In the genomic region with DNA sequence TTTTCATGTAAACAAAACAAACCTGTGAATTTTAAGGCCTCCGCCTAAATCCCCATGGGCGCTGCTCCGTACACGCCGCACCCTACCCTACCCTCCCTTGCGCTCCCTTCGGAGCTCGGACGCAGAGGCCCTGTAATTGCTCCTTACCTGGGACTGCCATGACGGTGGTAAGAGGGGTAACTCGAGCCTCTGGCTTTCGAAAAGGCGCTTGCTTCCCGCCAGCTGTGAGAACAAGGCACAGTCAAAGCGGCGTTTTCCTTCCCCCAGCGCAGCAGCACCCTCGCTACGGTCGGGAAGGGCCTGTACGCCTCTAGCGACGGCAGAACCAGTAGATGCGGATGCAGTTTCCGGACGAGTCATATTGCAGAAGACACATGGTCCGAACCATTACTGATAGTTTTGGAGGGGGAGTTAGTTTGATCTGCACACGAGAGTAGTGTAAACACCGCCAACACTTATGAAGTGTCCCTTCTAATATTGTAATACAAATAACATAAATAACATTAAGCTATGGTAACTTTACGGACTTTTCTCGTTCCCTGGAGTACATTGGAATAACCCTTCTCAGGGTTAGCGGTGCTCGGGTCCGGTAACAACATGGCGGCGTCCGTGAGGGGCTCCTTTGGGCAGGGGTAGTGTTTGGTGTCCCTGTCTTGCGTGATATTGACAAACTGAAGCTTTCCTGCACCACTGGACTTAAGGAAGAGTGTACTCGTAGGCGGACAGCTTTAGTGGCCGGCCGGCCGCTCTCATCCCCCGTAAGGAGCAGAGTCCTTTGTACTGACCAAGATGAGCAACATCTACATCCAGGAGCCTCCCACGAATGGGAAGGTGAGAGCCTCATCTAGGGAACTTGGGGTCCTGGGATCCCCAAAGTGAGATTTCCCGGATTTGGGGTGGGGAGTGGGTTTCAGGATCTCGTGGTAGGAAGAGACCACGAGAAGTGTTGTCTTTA, we compare ENCODE assay signal across 8 cellular contexts. TPM values are rescaled to one million over a fixed set of nuclear protein-coding genes. Genes with fewer than 3 reads are reported as not detected.
A peak's percentile ranks its signal among the peaks of the same experiment; 100 is the strongest.
DNase-seq lines count a peak whose midpoint lies in the region; ATAC-seq and TF ChIP-seq lines count a peak whose summit lies in the region.

A gene with protein sequence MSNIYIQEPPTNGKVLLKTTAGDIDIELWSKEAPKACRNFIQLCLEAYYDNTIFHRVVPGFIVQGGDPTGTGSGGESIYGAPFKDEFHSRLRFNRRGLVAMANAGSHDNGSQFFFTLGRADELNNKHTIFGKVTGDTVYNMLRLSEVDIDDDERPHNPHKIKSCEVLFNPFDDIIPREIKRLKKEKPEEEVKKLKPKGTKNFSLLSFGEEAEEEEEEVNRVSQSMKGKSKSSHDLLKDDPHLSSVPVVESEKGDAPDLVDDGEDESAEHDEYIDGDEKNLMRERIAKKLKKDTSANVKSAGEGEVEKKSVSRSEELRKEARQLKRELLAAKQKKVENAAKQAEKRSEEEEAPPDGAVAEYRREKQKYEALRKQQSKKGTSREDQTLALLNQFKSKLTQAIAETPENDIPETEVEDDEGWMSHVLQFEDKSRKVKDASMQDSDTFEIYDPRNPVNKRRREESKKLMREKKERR (plus strand): TSS at position 573 of the 955 bp plus-strand sequence. CDS start 217 bp downstream, at position 790.
A gene (minus strand): TSS at position 334 of the 955 bp plus-strand sequence. CDS start 174 bp downstream, at position 160.

- POLR2A ChIA-PET in Panc1 (lab: Charles Lee) = interaction anchor here (0.6 kb wide), 2 partner anchors 20 to 726 kb away, joined by 8 to 9 read pairs; no protein-coding TSS in a partner anchor

- TSS peak; percentile 88 for BruUV-seq in Panc1 (replicated peaks; lab: Mats Ljungman, UMichigan)

- CTCF ChIA-PET in Panc1 (lab: Charles Lee) = interaction anchor here (0.6 kb wide), 2 partner anchors 39 to 155 kb away, joined by 3 to 4 read pairs; no protein-coding TSS in a partner anchor

- H3K9me3 ChIP-seq in Panc1 (ENCODE audit: control insufficient read depth, insufficient read depth, low read depth, low read length) (no peaks in the 10 kb centered on the region), esophagus squamous epithelium (no peaks in the 10 kb centered on the region)

- peak within 1 kb of the TSS; percentile 83 for H3K4me3 ChIP-seq in Jurkat, Clone E6-1 (ENCODE audit: low read length)
- peak within 1 kb of the TSS; percentile 100 for H3K4me3 ChIP-seq in Panc1 (ENCODE audit: low read depth in 2 of 2, low read length in 2 of 2)
- peak within 1 kb of the TSS; percentile 84 to 95 (median 89) for H3K4me3 ChIP-seq in esophagus squamous epithelium

- no peak for TF ChIP-seq CTCF in Panc1 (IDR thresholded peaks at IDR 0.05)
- TF ChIP-seq CTCF in esophagus squamous epithelium (IDR thresholded peaks at IDR 0.05) = peak in 2 of 6 experiments; percentile 8 to 10

- H3K36me3 ChIP-seq in Panc1 (ENCODE audit: control insufficient read depth, insufficient read depth, low read length) = peaks cover 8% of the 10 kb centered on the region
- H3K36me3 ChIP-seq in esophagus squamous epithelium = peaks cover 0 to 17% (median 0%) of the 10 kb centered on the region in 3 donors

- 0 to 1% methylated on average over 18 to 32 of the region's 48 CpGs for WGBS in esophagus squamous epithelium, 2 donors

- ATAC-seq in GM21619 (IDR thresholded peaks at IDR 0.05; ENCODE audit: unreplicated experiment) (peak; percentile 97), Panc1 (peak; percentile 98)

- DNase-seq in DMS53 treated with DMSO at 0.1 percent for 48 hours (lab: John Stamatoyannopoulos, UW; ENCODE audit: unreplicated experiment) (peak; percentile 91), Panc1 (ENCODE audit: low read depth, low spot score) (peak; percentile 75), esophagus squamous epithelium (lab: John Stamatoyannopoulos, UW) (peak; percentile 29), myocyte (ENCODE audit: low read depth) (peak; percentile 94)
- peak; percentile 91 for DNase-seq in Jurkat, Clone E6-1 (ENCODE audit: low read depth, low spot score)
- peak; percentile 86 for DNase-seq in activated T-cell treated with anti-CD3 and anti-CD28 coated beads, Interleukin-2, amount 50 U/mL, for 48 hours
- peak; percentile 51 to 78 for DNase-seq in stimulated activated CD8-positive, alpha-beta memory T cell treated with anti-CD3 and anti-CD28 coated beads, Interleukin-7, amount 100 ng/mL, for 48 hours (ENCODE audit: extremely low read depth in 1 of 2, low read depth in 1 of 2)

- peak within 1 kb of the TSS; percentile 100 for H3K27ac ChIP-seq in Panc1 (ENCODE audit: low read length)
- H3K27ac ChIP-seq in esophagus squamous epithelium = peak within 1 kb of the TSS; percentile 89 to 96 (median 91)

- in situ Hi-C loops in Panc1 (cut with HindIII; ENCODE audit: low pct_unique_long_range_greater_than_20kb, low sequenced_read_pairs) = no loop called here

- H3K4me1 ChIP-seq in Panc1 (ENCODE audit: control insufficient read depth, insufficient read depth, low read length) = peaks cover 15% of the 10 kb centered on the region
- peaks cover 13 to 56% (median 32%) of the 10 kb centered on the region in 3 donors for H3K4me1 ChIP-seq in esophagus squamous epithelium

- H3K27me3 ChIP-seq in Panc1 (ENCODE audit: control insufficient read depth, insufficient read depth, low read length) (no peaks in the 10 kb centered on the region), esophagus squamous epithelium (no peaks in the 10 kb centered on the region)

- intact Hi-C loops in Panc1 (cut with micrococcal nuclease; ENCODE audit: unreplicated experiment) (no loop called here), esophagus squamous epithelium (cut with DNase I) (no loop called here)

- TF ChIP-seq POLR2A in esophagus squamous epithelium (IDR thresholded peaks at IDR 0.05) = peak in 3 of 4 donors; percentile 33 to 76 (median 69)

RNA-seq across cellular contexts. Expression of the first gene that starts in this region (rescaled TPM):
- polyA plus RNA-seq in Jurkat, Clone E6-1 (2012; ENCODE audit: insufficient read depth, insufficient read length) = 43.6 TPM
- total RNA-seq in Panc1 (2021; ENCODE audit: unreplicated experiment) (19.7 TPM), esophagus squamous epithelium (10 to 100 TPM in 3 of 4 donors, 1 to 10 TPM in 1; 9.9 to 15.6 (median 12.1) TPM), myocyte (11.6 and 20.8 TPM in 2 replicates)
- 15.0 TPM for polyA plus RNA-seq in Panc1 (2012; ENCODE audit: insufficient read length)
- 12.1 TPM for polyA plus RNA-seq in myocyte (2012)

RNA-seq across cellular contexts. Expression of the second gene that starts in this region (rescaled TPM):
- 34.9 TPM for polyA plus RNA-seq in Jurkat, Clone E6-1 (2012; ENCODE audit: insufficient read depth, insufficient read length)
- total RNA-seq in Panc1 (2021; ENCODE audit: unreplicated experiment) (13.3 TPM), esophagus squamous epithelium (10 to 100 TPM in 3 of 4 donors, 1 to 10 TPM in 1; 8.4 to 17.7 (median 11.4) TPM), myocyte (6.7 and 7.0 TPM in 2 replicates)
- 14.8 TPM for polyA plus RNA-seq in Panc1 (2012; ENCODE audit: insufficient read length)
- polyA plus RNA-seq in myocyte (2012) = 5.1 TPM

Comparison
In these comparisons a context has a peak if more than half of its experiments do, and no peak if none do; other contexts are left out.
1. Peak in every context shown above with its lines: DNase-seq, ATAC-seq, H3K4me3 ChIP-seq and H3K27ac ChIP-seq.
2. DNase-seq: peak in every context shown above with its lines; median percentile 94 in myocyte; 91 in DMS53 treated with DMSO at 0.1 percent for 48 hours; 91 in Jurkat, Clone E6-1; 86 in activated T-cell treated with anti-CD3 and anti-CD28 coated beads, Interleukin-2, amount 50 U/mL, for 48 hours; 75 in Panc1; 64 in stimulated activated CD8-positive, alpha-beta memory T cell treated with anti-CD3 and anti-CD28 coated beads, Interleukin-7, amount 100 ng/mL, for 48 hours; 29 in esophagus squamous epithelium.